Comparison of ENCODE assay signal across 8 cellular contexts in genomic region chr13:46552888-46553520, GRCh38. TPM values are rescaled to one million over a fixed set of nuclear protein-coding genes. Genes with fewer than 3 reads are reported as not detected.
A peak's percentile ranks its signal among the peaks of the same experiment; 100 is the strongest.
DNase-seq lines count a peak whose midpoint lies in the region; ATAC-seq and TF ChIP-seq lines count a peak whose summit lies in the region.

LRCH1 (plus strand) TSS chr13:46553170; CDS start chr13:46553397, 227 bp downstream.

- CTCF ChIA-PET in BJ (lab: Yijun Ruan, JAX) = interaction anchor here (1.1 to 3.2 kb wide), 5 partner anchors 18 to 178 kb away, joined by 4 to 66 read pairs (median 6); no protein-coding TSS in a partner anchor

- POLR2A ChIA-PET in BJ (lab: Charles Lee) = no interaction called here

- peak; percentile 57 for ATAC-seq in GM19397 (IDR thresholded peaks at IDR 0.05; ENCODE audit: unreplicated experiment)

- no peak for TF ChIP-seq CTCF in BJ (IDR thresholded peaks at IDR 0.05; ENCODE audit: insufficient read depth, low read depth, low read length)

- H3K4me3 ChIP-seq in BJ (ENCODE audit: low read depth, low read length) = peak within 1 kb of the TSS; percentile 100

- H3K27me3 ChIP-seq in BJ (ENCODE audit: control insufficient read depth, insufficient read depth, low read length) = no peaks in the 10 kb centered on the region

- H3K36me3 ChIP-seq in BJ (ENCODE audit: control insufficient read depth, insufficient read depth, low read length) = no peaks in the 10 kb centered on the region

- DNase-seq in BJ (ENCODE audit: low read depth) (no peak), HT-29 (ENCODE audit: low spot score) (peak; percentile 91), NOMO-1 (lab: John Stamatoyannopoulos, UW; ENCODE audit: unreplicated experiment in 2 of 2) (peak; percentile 86 to 90), lung microvascular endothelial cell (ENCODE audit: low read depth in 2 of 2) (peak; percentile 54 to 94)
- peak; percentile 89 for DNase-seq in activated CD8-positive, alpha-beta memory T cell treated with anti-CD3 and anti-CD28 coated beads for 24 hours
- peak; percentile 79 for DNase-seq in effector CD4-positive, alpha-beta T cell
- peak; percentile 68 to 90 (median 74) for DNase-seq in stimulated activated CD4-positive, alpha-beta T cell treated with anti-CD3 and anti-CD28 coated beads, TNF-alpha, amount 100 ng/mL, for 48 hours (ENCODE audit: low read depth in 3 of 3)

RNA-seq across cellular contexts. Expression of gene LRCH1, which starts in this region (rescaled TPM):
- polyA plus RNA-seq in BJ (2011; rRNA removed) = 8.3 and 13.2 TPM in 2 replicates
- 11.7 and 12.8 TPM in 2 replicates for polyA minus RNA-seq in BJ (2011; rRNA and poly(A)+ RNA removed)
- 12.7 and 13.5 TPM in 2 replicates for total RNA-seq in HT-29 (2014; rRNA removed; shearing (Covaris generic))
- 11.5 and 11.8 TPM in 2 replicates for total RNA-seq in lung microvascular endothelial cell
